1 cellular context compared by ENCODE assay signal in genomic region chr2:28398101-28398834, GRCh38.
TF ChIP-seq lines count a peak whose summit lies in the region.

No MANE protein-coding gene starts in this region.

TF ChIP-seq in SK-N-SH treated with all-trans-retinoic acid at 6 μM for 48 hours, 23 proteins besides CTCF, POLR2A, EP300 and RAD21 (continued from another document):
- TF ChIP-seq BACH2 (CRISPR knock-in tag; IDR thresholded peaks at IDR 0.05; ENCODE audit: borderline replicate concordance) = no peak
- no peak for TF ChIP-seq TSHZ2 (CRISPR knock-in tag; IDR thresholded peaks at IDR 0.05)
- no peak for TF ChIP-seq PATZ1 (CRISPR knock-in tag; IDR thresholded peaks at IDR 0.05; ENCODE audit: borderline replicate concordance)
- no peak for TF ChIP-seq CSRNP3 (CRISPR knock-in tag; IDR thresholded peaks at IDR 0.05)
- TF ChIP-seq RARB (CRISPR knock-in tag; IDR thresholded peaks at IDR 0.05) = no peak
- no peak for TF ChIP-seq ISL1 (CRISPR knock-in tag; IDR thresholded peaks at IDR 0.05)
- no peak for TF ChIP-seq OSR1 (CRISPR knock-in tag; IDR thresholded peaks at IDR 0.05)
